Comparison of ENCODE assay signal across 1 cellular context in the genomic region with DNA sequence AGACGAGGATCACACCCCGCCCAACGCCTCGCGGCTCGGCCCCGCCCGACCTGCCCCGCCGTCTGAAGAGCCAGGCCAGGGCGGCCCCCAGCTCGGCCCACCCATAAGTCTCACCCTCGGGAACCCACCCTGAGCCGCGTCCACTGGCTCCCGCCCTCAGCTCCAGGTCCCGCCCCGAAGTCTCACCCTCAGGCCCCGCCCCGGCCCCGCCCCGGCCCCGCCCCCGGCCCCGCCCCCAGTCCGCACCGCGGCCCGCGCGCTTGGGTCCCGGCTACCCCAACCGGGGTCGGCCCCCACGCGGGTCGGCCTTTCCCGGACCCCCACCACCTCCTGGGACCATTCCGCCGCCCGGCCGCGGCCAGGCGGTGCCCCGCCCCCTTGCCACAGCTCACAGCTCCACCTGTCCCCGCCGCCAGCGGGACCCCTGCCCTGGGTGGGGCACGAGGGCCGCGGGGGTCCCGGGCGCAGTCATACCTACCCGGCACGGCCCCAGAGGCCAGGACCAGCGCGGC.
TF ChIP-seq lines count a peak whose summit lies in the region.

No MANE protein-coding gene starts in this region.

TF ChIP-seq in H1, 55 proteins besides CTCF, POLR2A, EP300 and RAD21 (continued from another document):
- no peak for TF ChIP-seq USF2 (IDR thresholded peaks at IDR 0.05; ENCODE audit: low read length)
